ENCODE assay signal across 8 cellular contexts in the genomic region with DNA sequence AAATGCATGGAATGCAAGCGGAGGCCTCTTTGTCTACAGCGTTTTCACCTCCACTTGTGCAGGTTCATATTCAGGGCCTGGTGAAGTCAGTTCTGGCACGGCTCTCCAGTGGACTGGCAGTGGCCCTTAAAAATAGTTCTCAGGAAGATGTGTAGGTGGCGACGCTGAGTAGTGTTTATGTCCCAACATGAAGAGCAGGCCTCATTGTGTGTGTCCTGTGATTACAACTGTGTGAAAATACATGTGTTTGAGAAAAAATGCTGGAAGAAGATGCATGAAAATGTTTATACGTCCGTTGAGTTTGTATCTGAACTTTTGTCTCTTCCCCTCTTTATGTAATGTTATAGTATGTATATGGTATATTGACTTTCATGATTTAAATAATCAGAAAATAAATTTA. TPM values are rescaled to one million over a fixed set of nuclear protein-coding genes. Genes with fewer than 3 reads are reported as not detected.
DNase-seq lines count a peak whose midpoint lies in the region; ATAC-seq and TF ChIP-seq lines count a peak whose summit lies in the region.

No MANE protein-coding gene starts in this region.

- in situ Hi-C loops in GM13977 (cut with MboI; ENCODE audit: low pct_unique_long_range_greater_than_20kb, low sequenced_read_pairs, unreplicated experiment) = no loop called here

- no peaks in the 10 kb centered on the region for H3K36me3 Mint-ChIP-seq in activated naive CD4-positive, alpha-beta T cell treated with anti-CD3 and anti-CD28 coated beads, Interleukin-2, amount 10 ng/mL, durations not matched to agents 7 days and 5 days
- peaks cover 0 to 4% (median 0%) of the 10 kb centered on the region in 3 donors for H3K36me3 Mint-ChIP-seq in immature natural killer cell

- peaks cover 37% of the 10 kb centered on the region for H3K4me1 Mint-ChIP-seq in activated naive CD4-positive, alpha-beta T cell treated with anti-CD3 and anti-CD28 coated beads, Interleukin-2, amount 10 ng/mL, durations not matched to agents 7 days and 5 days
- peaks cover 28 to 46% of the 10 kb centered on the region in 2 donors for H3K4me1 Mint-ChIP-seq in immature natural killer cell

- CTCF ChIA-PET in activated naive CD4-positive, alpha-beta T cell treated with anti-CD3 and anti-CD28 coated beads, Interleukin-2, amount 10 ng/mL, durations not matched to agents 7 days and 5 days (lab: Charles Lee) = no interaction called here

- ATAC-seq in GM18502 (IDR thresholded peaks at IDR 0.05; ENCODE audit: poor library complexity, unreplicated experiment) (no peak), HG03175 (IDR thresholded peaks at IDR 0.05; ENCODE audit: unreplicated experiment) (no peak)

- peak; percentile 48 for TF ChIP-seq CTCF in GM13977 (IDR thresholded peaks at IDR 0.05; ENCODE audit: extremely low read depth, insufficient read depth, missing control alignments)

- H3K4me3 Mint-ChIP-seq in activated naive CD4-positive, alpha-beta T cell treated with anti-CD3 and anti-CD28 coated beads, Interleukin-2, amount 10 ng/mL, durations not matched to agents 7 days and 5 days = no peak overlapping the region
- no peak overlapping the region for H3K4me3 Mint-ChIP-seq in immature natural killer cell

- H3K27me3 Mint-ChIP-seq in activated naive CD4-positive, alpha-beta T cell treated with anti-CD3 and anti-CD28 coated beads, Interleukin-2, amount 10 ng/mL, durations not matched to agents 7 days and 5 days = peaks cover 5% of the 10 kb centered on the region
- no peaks in the 10 kb centered on the region for H3K27me3 Mint-ChIP-seq in immature natural killer cell (ENCODE audit: low read depth in 3 of 3)

- H3K9me3 Mint-ChIP-seq in activated naive CD4-positive, alpha-beta T cell treated with anti-CD3 and anti-CD28 coated beads, Interleukin-2, amount 10 ng/mL, durations not matched to agents 7 days and 5 days = no peaks in the 10 kb centered on the region
- no peaks in the 10 kb centered on the region for H3K9me3 Mint-ChIP-seq in immature natural killer cell

- DNase-seq in AG20443 (ENCODE audit: low spot score) = peak; percentile 46
- peak; percentile 64 for DNase-seq in GM13977 (ENCODE audit: low spot score)
- DNase-seq in NCI-H69 (lab: John Stamatoyannopoulos, UW) = peak; percentile 80
- peak; percentile 68 for DNase-seq in activated naive CD4-positive, alpha-beta T cell treated with anti-CD3 and anti-CD28 coated beads, Interleukin-2, amount 10 ng/mL, durations not matched to agents 7 days and 5 days
- peak; percentile 32 to 47 (median 47) for DNase-seq in immature natural killer cell
- no peak for DNase-seq in dedifferentiated amniotic fluid mesenchymal stem cell (ENCODE audit: extremely low spot score)

- H3K27ac Mint-ChIP-seq in activated naive CD4-positive, alpha-beta T cell treated with anti-CD3 and anti-CD28 coated beads, Interleukin-2, amount 10 ng/mL, durations not matched to agents 7 days and 5 days = peak overlapping the region; percentile 19
- H3K27ac Mint-ChIP-seq in immature natural killer cell = peak overlapping the region in 4 of 6 donors; percentile 51 to 80 (median 69)

RNA-seq across cellular contexts. Expression of gene LIPC, which starts 7.2 kb away (rescaled TPM):
- 1 to 10 TPM; 2.4 to 6.8 (median 2.8) TPM for polyA plus RNA-seq in immature natural killer cell
